Comparison of ENCODE assay signal across 19 cellular contexts in the genomic region with DNA sequence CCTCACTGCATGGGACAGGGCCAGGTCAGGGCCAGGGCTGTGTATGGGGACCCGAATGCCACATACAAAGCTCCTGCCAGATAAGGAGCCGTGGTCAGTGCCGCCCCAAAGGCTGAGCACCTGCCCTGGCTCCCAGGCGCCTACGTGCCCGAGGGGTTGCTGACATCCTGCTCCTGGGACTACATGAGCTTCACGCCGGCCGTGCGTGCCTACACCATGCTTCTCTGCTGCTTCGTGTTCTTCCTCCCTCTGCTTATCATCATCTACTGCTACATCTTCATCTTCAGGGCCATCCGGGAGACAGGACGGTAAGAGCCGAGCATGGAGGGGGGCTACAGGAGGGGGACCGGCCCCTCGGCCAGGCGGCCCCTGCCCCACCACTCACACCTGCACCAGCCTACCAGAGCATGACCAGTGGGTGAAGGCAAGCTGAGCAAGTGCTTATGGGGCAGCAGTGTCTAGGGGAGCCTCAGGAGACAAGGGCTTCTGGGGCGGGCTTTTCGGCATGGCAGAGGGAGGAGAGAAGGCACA. TPM values are rescaled to one million over a fixed set of nuclear protein-coding genes. Genes with fewer than 3 reads are reported as not detected.
DNase-seq lines count a peak whose midpoint lies in the region; ATAC-seq and TF ChIP-seq lines count a peak whose summit lies in the region.
"Had no signal": no experiment of that assay in that cellular context is flagged by ENCODE, and none has a peak within 500 bp of the region (broad histone marks: within the 10 kb centered on the region; RNA-seq: fewer than 3 reads in every experiment).

No MANE protein-coding gene starts in this region.

- H3K27me3 ChIP-seq in heart left ventricle: no peaks in the 10 kb centered on the region
- H3K27me3 ChIP-seq in heart right ventricle: peaks cover 0 to 5% (median 0%) of the 10 kb centered on the region in 7 donors
- H3K27me3 ChIP-seq in endodermal cell (ENCODE audit: control insufficient read depth, insufficient read depth, low read length, poor library complexity, severe bottlenecking): no peaks in the 10 kb centered on the region
- H3K27me3 ChIP-seq in lower lobe of right lung (ENCODE audit: low read depth): no peaks in the 10 kb centered on the region
- no peaks in the 10 kb centered on the region for H3K27me3 ChIP-seq in tibial artery
- no peaks in the 10 kb centered on the region for H3K27me3 ChIP-seq in Peyer's patch

- TF ChIP-seq CTCF in heart left ventricle (IDR thresholded peaks at IDR 0.05) (no peak), heart right ventricle (IDR thresholded peaks at IDR 0.05) (no peak), endodermal cell (conservative IDR thresholded peaks at IDR 0.05) (no peak), lower lobe of right lung (IDR thresholded peaks at IDR 0.05) (no peak), tibial artery (IDR thresholded peaks at IDR 0.05) (no peak), Peyer's patch (IDR thresholded peaks at IDR 0.05) (no peak)

- H3K9me3 Mint-ChIP-seq in endodermal cell: no peaks in the 10 kb centered on the region

- H3K27me3 Mint-ChIP-seq in endodermal cell (ENCODE audit: insufficient read depth): no peaks in the 10 kb centered on the region

- WGBS in heart left ventricle, 4 donors: 87 to 92% (median 91%) methylated on average over 19 of the region's 19 CpGs
- WGBS in heart right ventricle, 2 donors: 86 to 91% methylated on average over 19 of the region's 19 CpGs
- 88 to 97% methylated on average over 6 to 19 of the region's 19 CpGs for WGBS in endodermal cell (ENCODE audit: insufficient coverage in 1 of 2, insufficient read length in 1 of 2), 2 experiments

- H3K4me1 Mint-ChIP-seq in endodermal cell: no peaks in the 10 kb centered on the region

- peaks cover 0 to 52% (median 33%) of the 10 kb centered on the region in 12 donors for H3K4me1 ChIP-seq in heart left ventricle
- H3K4me1 ChIP-seq in heart right ventricle: peaks cover 0 to 61% (median 36%) of the 10 kb centered on the region in 9 donors
- no peaks in the 10 kb centered on the region for H3K4me1 ChIP-seq in endodermal cell (ENCODE audit: control insufficient read depth, insufficient read depth, low read length)
- no peaks in the 10 kb centered on the region for H3K4me1 ChIP-seq in lower lobe of right lung
- peaks cover 0 to 14% (median 0%) of the 10 kb centered on the region in 4 donors for H3K4me1 ChIP-seq in tibial artery
- H3K4me1 ChIP-seq in Peyer's patch: no peaks in the 10 kb centered on the region

- DNase-seq in heart left ventricle: peak in 3 of 5 donors; percentile 16 to 58 (median 25)
- no peak for DNase-seq in heart right ventricle
- peak; percentile 29 for DNase-seq in endodermal cell
- DNase-seq in lower lobe of right lung: peak; percentile 37
- DNase-seq in tibial artery: peak; percentile 15 to 43
- no peak for DNase-seq in Peyer's patch
- DNase-seq in DMS114 treated with DMSO at 0.1 percent for 48 hours (lab: John Stamatoyannopoulos, UW; ENCODE audit: unreplicated experiment): no peak
- DNase-seq: DMS53, IMR-90, Karpas-422, MM.1S, NCI-H1092 treated with DMSO at 0.1 percent for 48 hours, NCI-H1694, NCI-H2107, NCI-H226, NCI-H524 treated with DMSO at 0.1 percent for 48 hours, SHP77 treated with DMSO at 0.1 percent for 48 hours had no signal

- no peak overlapping the region for H3K4me3 Mint-ChIP-seq in endodermal cell

- intact Hi-C loops in heart left ventricle (cut with DNase I): no loop called here
- intact Hi-C loops in heart right ventricle (cut with DNase I): no loop called here
- intact Hi-C loops in lower lobe of right lung (cut with DNase I): no loop called here
- intact Hi-C loops in tibial artery (cut with DNase I; ENCODE audit: low total_unique reads): no loop called here

- H3K4me3 ChIP-seq in heart left ventricle: no peak overlapping the region
- H3K4me3 ChIP-seq in heart right ventricle: no peak overlapping the region
- H3K4me3 ChIP-seq in endodermal cell (ENCODE audit: low read length): no peak overlapping the region
- no peak overlapping the region for H3K4me3 ChIP-seq in lower lobe of right lung
- no peak overlapping the region for H3K4me3 ChIP-seq in tibial artery
- H3K4me3 ChIP-seq in Peyer's patch: no peak overlapping the region

- no peaks in the 10 kb centered on the region for H3K36me3 Mint-ChIP-seq in endodermal cell (ENCODE audit: low read depth)

- H3K9me3 ChIP-seq in heart left ventricle (no peaks in the 10 kb centered on the region), heart right ventricle (no peaks in the 10 kb centered on the region), endodermal cell (ENCODE audit: control insufficient read depth, low read length) (no peaks in the 10 kb centered on the region), lower lobe of right lung (no peaks in the 10 kb centered on the region), tibial artery (no peaks in the 10 kb centered on the region), Peyer's patch (no peaks in the 10 kb centered on the region)

- H3K27ac Mint-ChIP-seq in endodermal cell: no peak overlapping the region

- no peaks in the 10 kb centered on the region for H3K36me3 ChIP-seq in heart left ventricle
- H3K36me3 ChIP-seq in heart right ventricle: no peaks in the 10 kb centered on the region
- no peaks in the 10 kb centered on the region for H3K36me3 ChIP-seq in endodermal cell (ENCODE audit: control insufficient read depth, insufficient read depth, low read length)
- H3K36me3 ChIP-seq in lower lobe of right lung: no peaks in the 10 kb centered on the region
- no peaks in the 10 kb centered on the region for H3K36me3 ChIP-seq in tibial artery
- no peaks in the 10 kb centered on the region for H3K36me3 ChIP-seq in Peyer's patch

- no peak overlapping the region for H3K9ac ChIP-seq in endodermal cell (ENCODE audit: extremely low read depth, low read length, poor library complexity, severe bottlenecking)

- H3K27ac ChIP-seq in heart left ventricle: no peak overlapping the region
- H3K27ac ChIP-seq in heart right ventricle: no peak overlapping the region
- no peak overlapping the region for H3K27ac ChIP-seq in endodermal cell (ENCODE audit: low read depth, low read length)
- no peak overlapping the region for H3K27ac ChIP-seq in lower lobe of right lung
- no peak overlapping the region for H3K27ac ChIP-seq in tibial artery
- no peak overlapping the region for H3K27ac ChIP-seq in Peyer's patch

- no peak for ATAC-seq in heart left ventricle
- ATAC-seq in heart right ventricle: no peak
- no peak for ATAC-seq in lower lobe of right lung
- no peak for ATAC-seq in GM18517 (IDR thresholded peaks at IDR 0.05; ENCODE audit: unreplicated experiment)

- no peak for TF ChIP-seq POLR2A in heart left ventricle (IDR thresholded peaks at IDR 0.05)
- TF ChIP-seq POLR2A in Peyer's patch (IDR thresholded peaks at IDR 0.05): no peak

RNA-seq across cellular contexts. Expression of gene OPN4, which starts 4.9 kb away (rescaled TPM):
- total RNA-seq in heart left ventricle (under 1 TPM in 3 of 9 donors, not detected in 6; 0.19 to 0.28 (median 0.25) TPM), heart right ventricle (under 1 TPM in 5 of 10 donors, not detected in 5; 0.11 to 0.27 (median 0.26) TPM), endodermal cell (not detected), lower lobe of right lung (not detected), Peyer's patch (not detected)
- polyA plus RNA-seq in heart left ventricle (under 1 TPM; 0.03 to 0.08 TPM), heart right ventricle (under 1 TPM; 0.10 to 0.29 TPM)
- not detected for polyA plus RNA-seq in endodermal cell (2013, experiment 1 of 2)
- polyA plus RNA-seq in endodermal cell (2013, experiment 2 of 2): not detected
- total RNA-seq: A673, IMR-90 had no signal

RNA-seq across cellular contexts. Expression of gene LDB3, which starts 9.1 kb away (rescaled TPM):
- total RNA-seq in heart left ventricle (1,000 to 10,000 TPM in 7 of 9 donors, 100 to 1,000 TPM in 2; 800 to 1,716 (median 1,273) TPM), heart right ventricle (1,000 to 10,000 TPM; 1,248 to 1,738 (median 1,513) TPM), endodermal cell (under 1 TPM; 0.11 to 0.35 TPM), lower lobe of right lung (2.2 TPM), Peyer's patch (1 to 10 TPM; 1.3 to 9.1 (median 2.3) TPM)
- polyA plus RNA-seq in heart left ventricle (1,000 to 10,000 TPM in 1 of 2 donors, 100 to 1,000 TPM in 1; 165 to 1,759 TPM), heart right ventricle (1,000 to 10,000 TPM in 1 of 2 donors, 100 to 1,000 TPM in 1; 162 to 1,622 TPM)
- 1.00 TPM for polyA plus RNA-seq in endodermal cell (2013, experiment 1 of 2)
- 1.3 TPM for polyA plus RNA-seq in endodermal cell (2013, experiment 2 of 2)

Comparison
In these comparisons a context has a peak if more than half of its experiments do, and no peak if none do; other contexts are left out.
1. DNase-seq: peak in heart left ventricle (3 of 5), endodermal cell (single experiment), lower lobe of right lung (single experiment) and tibial artery (2 of 2); none in heart right ventricle (0 of 2), Peyer's patch (0 of 3) and DMS114 treated with DMSO at 0.1 percent for 48 hours (single experiment).
2. RNA of gene LDB3, which starts 9.1 kb away (total RNA-seq): 1,248 to 1,738 TPM in heart right ventricle and 800 to 1,716 TPM in heart left ventricle; 1.3 to 9.1 TPM in Peyer's patch, 2.2 TPM in lower lobe of right lung (single experiment) and 0.11 to 0.35 TPM in endodermal cell; every median in the first group is over 10 times any median in the second.